12 cellular contexts compared by ENCODE assay signal in the genomic region with DNA sequence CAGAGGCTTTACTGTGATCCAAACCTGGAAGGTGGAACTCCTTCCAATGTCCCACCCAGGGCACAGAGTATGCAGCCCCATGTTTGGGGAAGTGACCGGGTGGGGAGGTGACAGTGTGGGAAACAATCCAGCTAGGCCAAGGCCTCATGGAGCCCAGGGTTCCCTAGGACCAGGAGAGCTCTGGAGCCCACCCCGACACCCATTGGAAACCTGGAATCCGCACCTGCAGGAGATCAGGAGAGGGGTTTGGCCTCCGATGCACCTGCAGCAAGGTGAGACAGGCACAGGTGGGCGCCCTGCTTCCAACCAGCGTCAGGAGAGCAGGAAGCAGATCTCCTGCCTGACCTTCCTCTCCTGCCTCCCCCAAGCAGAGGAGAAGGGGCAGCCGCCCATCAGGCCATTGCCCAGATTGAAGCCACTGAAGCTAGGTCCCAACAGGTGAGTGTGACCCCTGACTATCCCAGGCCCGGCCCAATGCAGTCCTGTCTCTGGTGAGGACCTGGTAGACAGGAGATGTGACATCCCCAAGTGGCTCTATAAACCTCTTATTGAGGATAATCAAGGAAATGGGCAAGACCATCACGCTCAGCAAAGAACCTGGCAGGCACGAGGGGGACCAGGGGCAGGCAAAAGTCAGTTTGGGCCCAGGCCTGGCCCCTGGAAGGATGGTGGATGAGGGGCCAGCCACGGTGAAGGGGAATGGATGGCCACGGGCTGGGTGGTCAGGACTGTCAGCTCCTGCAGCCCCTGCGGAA. TPM values are rescaled to one million over a fixed set of nuclear protein-coding genes. Genes with fewer than 3 reads are reported as not detected.
DNase-seq lines count a peak whose midpoint lies in the region; ATAC-seq, FAIRE-seq and TF ChIP-seq lines count a peak whose summit lies in the region.
"Not testable (repeated sequence)": the region's sequence is repeated elsewhere in the genome, so short reads cannot be mapped to it uniquely, and the experiment has no call there.
"Had no signal": no experiment of that assay in that cellular context is flagged by ENCODE, and none has a peak within 500 bp of the region (broad histone marks: within the 10 kb centered on the region; RNA-seq: fewer than 3 reads in every experiment).

No MANE protein-coding gene starts in this region.

- H3K27ac ChIP-seq in HEK293 (ENCODE audit: extremely low read depth, low read depth, low read length); H1 (ENCODE audit: low read depth, low read length): not testable (repeated sequence)

- H3K27me3 ChIP-seq in H1 (replicated peaks in 1 of 4; ENCODE audit: control insufficient read depth in 3 of 4, extremely low read depth in 1 of 4, insufficient read depth in 3 of 4, low read length in 3 of 4) = not testable (repeated sequence)

- H4K20me1 ChIP-seq in H1 (replicated peaks in 1 of 2; ENCODE audit: control insufficient read depth in 1 of 2, insufficient read depth in 2 of 2, low read length in 2 of 2) = not testable (repeated sequence)

- intact Hi-C loops in posterior vena cava (cut with DNase I) = loop anchor here in 1 of 2 donors (5.0 kb wide), 1 partner anchor 1948 kb away; no protein-coding TSS in a partner anchor

- TF ChIP-seq CTCF in HEK293 (tag by site-specific recombination; IDR thresholded peaks at IDR 0.05); H1 (IDR thresholded peaks at IDR 0.05; ENCODE audit: control extremely low read depth in 1 of 3, insufficient read depth in 1 of 3, low read depth in 1 of 3, low read length in 3 of 3): not testable (repeated sequence)

- not testable (repeated sequence) for H2BK15ac ChIP-seq in H1 (ENCODE audit: low read length)

- not testable (repeated sequence) for H3K9me3 ChIP-seq in HEK293 (ENCODE audit: control insufficient read depth, insufficient read depth, low read depth, low read length); H1 (ENCODE audit: insufficient read depth in 2 of 2, low read depth in 1 of 2, low read length in 1 of 2)

- not testable (repeated sequence) for H3K4me1 ChIP-seq in HEK293 (ENCODE audit: control insufficient read depth, insufficient read depth, low read length); H1 (replicated peaks in 1 of 4; ENCODE audit: control insufficient read depth in 3 of 4, insufficient read depth in 4 of 4, low read length in 3 of 4)

- H3K36me3 ChIP-seq in HEK293 (ENCODE audit: control insufficient read depth in 2 of 2, insufficient read depth in 1 of 2, low read length in 2 of 2); H1 (ENCODE audit: control insufficient read depth in 2 of 4, insufficient read depth in 4 of 4, low read length in 3 of 4): not testable (repeated sequence)

- not testable (repeated sequence) for H3K14ac ChIP-seq in H1 (ENCODE audit: insufficient read length)

- not testable (repeated sequence) for TF ChIP-seq RAD21 in H1 (IDR thresholded peaks at IDR 0.05 in 1 of 2, conservative IDR thresholded peaks at IDR 0.05 in 1 of 2; ENCODE audit: low read depth in 2 of 2, low read length in 2 of 2)

- H4K5ac ChIP-seq in H1 (ENCODE audit: insufficient read length, low read depth, low read length) = not testable (repeated sequence)

- not testable (repeated sequence) for ATAC-seq in left lobe of liver

- not testable (repeated sequence) for H3K4me3 ChIP-seq in HEK293 (ENCODE audit: low read depth, low read length); H1 (ENCODE audit: extremely low read depth in 1 of 4, insufficient read depth in 2 of 4, low read depth in 3 of 4, low read length in 4 of 4)

- not testable (repeated sequence) for H2BK120ac ChIP-seq in H1 (replicated peaks; ENCODE audit: low read depth, low read length)

- POLR2A ChIA-PET in HEK293 (lab: Yijun Ruan, JAX); H1 (lab: Charles Lee; ENCODE audit: partially characterized antibody): not testable (repeated sequence)

- not testable (repeated sequence) for H3K4me2 ChIP-seq in H1 (ENCODE audit: insufficient read depth in 1 of 2, low read depth in 2 of 2, low read length in 2 of 2)

- H2BK12ac ChIP-seq in H1 (ENCODE audit: low read depth, low read length) = 0 out of 2 replicates have a peak overlapping the region, but pooled peaks have one; percentile 7

- H2BK20ac ChIP-seq in H1 (ENCODE audit: low read length) = not testable (repeated sequence)

- H3K79me2 ChIP-seq in H1 (ENCODE audit: control insufficient read depth in 1 of 2, insufficient read depth in 2 of 2, low read length in 2 of 2) = not testable (repeated sequence)

- not testable (repeated sequence) for H3K23me2 ChIP-seq in H1 (ENCODE audit: low read depth, low read length)

- not testable (repeated sequence) for TF ChIP-seq POLR2A in H1 (IDR thresholded peaks at IDR 0.05; ENCODE audit: control extremely low read depth in 1 of 2, low read depth in 2 of 2, low read length in 2 of 2)

- DNase-seq in activated CD8-positive, alpha-beta memory T cell treated with anti-CD3 and anti-CD28 coated beads for 24 hours = peak; percentile 47
- not testable (repeated sequence) for DNase-seq in H1 (ENCODE audit: low read depth in 1 of 2, low spot score in 2 of 2)
- DNase-seq in left lobe of liver (ENCODE audit: low spot score) (peak; percentile 37), mesenteric fat pad (ENCODE audit: low spot score) (peak; percentile 49), posterior vena cava (ENCODE audit: low spot score) (peak; percentile 60), ureter (ENCODE audit: low spot score) (peak; percentile 23)
- peak; percentile 18 for DNase-seq in stimulated activated CD8-positive, alpha-beta memory T cell treated with anti-CD3 and anti-CD28 coated beads, Interleukin-4, amount 100 ng/mL, for 48 hours

- H4K91ac ChIP-seq in H1 (replicated peaks; ENCODE audit: insufficient read length, low read length) = not testable (repeated sequence)

- FAIRE-seq in H1 (lab: Jason Lieb, UNC) = not testable (repeated sequence)

- not testable (repeated sequence) for H2AK5ac ChIP-seq in H1 (ENCODE audit: low read depth, low read length)

- WGBS in H1 (ENCODE audit: extremely low coverage in 1 of 2, insufficient coverage in 1 of 2, insufficient read length in 1 of 2, insufficient replicate concordance in 2 of 2, low coverage in 1 of 2, low lambda C conversion rate in 2 of 2, missing lambda C conversion rate in 1 of 2), 2 experiments = 93% methylated on average over 13 of the region's 13 CpGs; no CpG with 5 or more reads in 1 of the 2 experiments

- not testable (repeated sequence) for H3K56ac ChIP-seq in H1 (replicated peaks; ENCODE audit: insufficient read length, low read depth, low read length)

- not testable (repeated sequence) for H3K23ac ChIP-seq in H1 (ENCODE audit: insufficient read length)

- not testable (repeated sequence) for H3K9ac ChIP-seq in H1 (replicated peaks in 1 of 4; ENCODE audit: extremely low read depth in 1 of 4, low read depth in 3 of 4, low read length in 3 of 4)

- not testable (repeated sequence) for TF ChIP-seq EP300 in H1 (IDR thresholded peaks at IDR 0.05; ENCODE audit: borderline replicate concordance in 1 of 2, low read depth in 2 of 2, low read length in 2 of 2)

- not testable (repeated sequence) for H3K18ac ChIP-seq in H1 (ENCODE audit: extremely low read depth, low read length)

- H2BK5ac ChIP-seq in H1 (ENCODE audit: low read depth, low read length) = not testable (repeated sequence)

- H4K8ac ChIP-seq in H1 (ENCODE audit: extremely low read depth, insufficient read depth, low read length) = not testable (repeated sequence)

- not testable (repeated sequence) for H2AFZ ChIP-seq in H1 (ENCODE audit: low read length)

- not testable (repeated sequence) for H3K79me1 ChIP-seq in H1 (ENCODE audit: low read depth, low read length)

- not testable (repeated sequence) for H3K4ac ChIP-seq in H1 (replicated peaks; ENCODE audit: insufficient read length, low read depth, low read length)

- CTCF ChIA-PET in HEK293 (lab: Yijun Ruan, JAX) = not testable (repeated sequence)
- CTCF ChIA-PET in H1 (lab: Charles Lee; ENCODE audit: partially characterized antibody) = interaction anchor here (0.6 kb wide), 1 partner anchor 400 kb away, joined by 3 read pairs; no protein-coding TSS in a partner anchor

TF ChIP-seq in HEK293, 187 proteins besides CTCF, POLR2A, EP300 and RAD21:
- peak; percentile 62 for TF ChIP-seq SCRT2 (tag by site-specific recombination; IDR thresholded peaks at IDR 0.05)

RNA-seq across cellular contexts. Expression of a gene that starts 53.1 kb away (rescaled TPM):
- 3.0 and 3.2 TPM in 2 replicates for total RNA-seq in H1 (2021; fragmentation: NEBNext Ultra II Directional; extraction: Animal tissue kit (Norgen Biotek cat#: 25700))
- polyA plus RNA-seq in H1 (2011; rRNA removed) = 1.4 and 1.9 TPM in 2 replicates
- polyA plus RNA-seq in H1 (2011; cell fraction: cytosol; rRNA removed) = 1.0 TPM
- 4.7 TPM for polyA plus RNA-seq in H1 (2011; cell fraction: nucleus; rRNA removed)
- 1.5 to 3.6 TPM (median 2.6 TPM) in 4 replicates for polyA plus RNA-seq in H1 (2012, experiment 1 of 2)
- polyA plus RNA-seq in H1 (2012, experiment 2 of 2) = 1.6 TPM
- polyA plus RNA-seq in H1 (2013, experiment 1 of 2) = 3.1 TPM
- polyA plus RNA-seq in H1 (2013, experiment 2 of 2) = 2.0 TPM
- 2.5 and 3.3 TPM in 2 replicates for polyA minus RNA-seq in H1 (2011; rRNA and poly(A)+ RNA removed)
- polyA minus RNA-seq in H1 (2011; cell fraction: cytosol; rRNA and poly(A)+ RNA removed) = 2.3 TPM
- 3.6 TPM for polyA minus RNA-seq in H1 (2011; cell fraction: nucleus; rRNA and poly(A)+ RNA removed)
- total RNA-seq in left lobe of liver = 0.23 TPM
- 105 TPM for total RNA-seq in mesenteric fat pad
- 100 to 1,000 TPM in 1 of 2 donors, 10 to 100 TPM in 1; 90.4 to 134 TPM for total RNA-seq in posterior vena cava
- total RNA-seq in ureter = 31.0 TPM
- total RNA-seq: CD4-positive, alpha-beta memory T cell; CD4-positive, CD25-positive, alpha-beta regulatory T cell; CD8-positive, alpha-beta memory T cell had no signal
- polyA plus RNA-seq: CD14-positive monocyte; CD4-positive, alpha-beta memory T cell; CD4-positive, CD25-positive, alpha-beta regulatory T cell; CD8-positive, alpha-beta memory T cell had no signal
